1 cellular context compared by ENCODE assay signal in the genomic region with DNA sequence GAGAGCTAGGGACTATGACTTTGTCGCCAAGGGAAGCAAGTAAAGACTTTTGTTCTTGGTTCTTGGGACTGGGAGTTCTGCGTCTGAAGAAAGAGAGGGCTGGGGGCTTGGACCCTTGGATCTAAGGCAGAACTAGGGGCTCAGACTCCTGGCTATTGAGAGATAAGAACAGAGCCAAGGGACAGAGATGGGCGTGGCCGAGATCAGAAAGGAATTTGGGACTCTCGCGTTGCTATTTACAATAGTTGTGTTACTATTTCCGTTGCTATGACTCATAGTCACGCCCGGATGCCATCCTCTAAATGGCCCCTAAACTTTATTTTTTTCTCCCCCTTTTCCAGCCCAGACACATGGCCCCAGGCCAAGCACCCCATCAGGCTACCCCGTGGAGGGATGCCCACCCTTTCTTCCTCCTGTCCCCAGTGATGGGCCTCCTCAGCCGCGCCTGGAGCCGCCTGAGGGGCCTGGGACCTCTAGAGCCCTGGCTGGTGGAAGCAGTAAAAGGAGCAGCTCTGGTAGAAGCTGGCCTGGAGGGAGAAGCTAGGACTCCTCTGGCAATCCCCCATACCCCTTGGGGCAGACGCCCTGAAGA.
TF ChIP-seq lines count a peak whose summit lies in the region.

No MANE protein-coding gene starts in this region.

TF ChIP-seq in A549, 52 proteins besides CTCF, POLR2A, EP300 and RAD21 (continued from another document):
- TF ChIP-seq, protein P1, sequence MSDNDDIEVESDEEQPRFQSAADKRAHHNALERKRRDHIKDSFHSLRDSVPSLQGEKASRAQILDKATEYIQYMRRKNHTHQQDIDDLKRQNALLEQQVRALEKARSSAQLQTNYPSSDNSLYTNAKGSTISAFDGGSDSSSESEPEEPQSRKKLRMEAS (IDR thresholded peaks at IDR 0.05): peak; percentile 80
- TF ChIP-seq, protein P2, sequence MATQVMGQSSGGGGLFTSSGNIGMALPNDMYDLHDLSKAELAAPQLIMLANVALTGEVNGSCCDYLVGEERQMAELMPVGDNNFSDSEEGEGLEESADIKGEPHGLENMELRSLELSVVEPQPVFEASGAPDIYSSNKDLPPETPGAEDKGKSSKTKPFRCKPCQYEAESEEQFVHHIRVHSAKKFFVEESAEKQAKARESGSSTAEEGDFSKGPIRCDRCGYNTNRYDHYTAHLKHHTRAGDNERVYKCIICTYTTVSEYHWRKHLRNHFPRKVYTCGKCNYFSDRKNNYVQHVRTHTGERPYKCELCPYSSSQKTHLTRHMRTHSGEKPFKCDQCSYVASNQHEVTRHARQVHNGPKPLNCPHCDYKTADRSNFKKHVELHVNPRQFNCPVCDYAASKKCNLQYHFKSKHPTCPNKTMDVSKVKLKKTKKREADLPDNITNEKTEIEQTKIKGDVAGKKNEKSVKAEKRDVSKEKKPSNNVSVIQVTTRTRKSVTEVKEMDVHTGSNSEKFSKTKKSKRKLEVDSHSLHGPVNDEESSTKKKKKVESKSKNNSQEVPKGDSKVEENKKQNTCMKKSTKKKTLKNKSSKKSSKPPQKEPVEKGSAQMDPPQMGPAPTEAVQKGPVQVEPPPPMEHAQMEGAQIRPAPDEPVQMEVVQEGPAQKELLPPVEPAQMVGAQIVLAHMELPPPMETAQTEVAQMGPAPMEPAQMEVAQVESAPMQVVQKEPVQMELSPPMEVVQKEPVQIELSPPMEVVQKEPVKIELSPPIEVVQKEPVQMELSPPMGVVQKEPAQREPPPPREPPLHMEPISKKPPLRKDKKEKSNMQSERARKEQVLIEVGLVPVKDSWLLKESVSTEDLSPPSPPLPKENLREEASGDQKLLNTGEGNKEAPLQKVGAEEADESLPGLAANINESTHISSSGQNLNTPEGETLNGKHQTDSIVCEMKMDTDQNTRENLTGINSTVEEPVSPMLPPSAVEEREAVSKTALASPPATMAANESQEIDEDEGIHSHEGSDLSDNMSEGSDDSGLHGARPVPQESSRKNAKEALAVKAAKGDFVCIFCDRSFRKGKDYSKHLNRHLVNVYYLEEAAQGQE (IDR thresholded peaks at IDR 0.05): no peak; the same call in none of the 2 replicates
- TF ChIP-seq HOXA7 (CRISPR knock-in tag; IDR thresholded peaks at IDR 0.05) (peak; percentile 99), TFCP2L1 (CRISPR knock-in tag; IDR thresholded peaks at IDR 0.05) (peak; percentile 97), RFX5 (IDR thresholded peaks at IDR 0.05) (no peak), HOXB13 (CRISPR knock-in tag; IDR thresholded peaks at IDR 0.05; ENCODE audit: low read depth) (0 out of 2 replicates have a peak, but pooled peaks have one; percentile 53), FOXS1 (CRISPR knock-in tag; IDR thresholded peaks at IDR 0.05) (peak; percentile 72; the same call in 1 of the 2 replicates), EHMT2 (IDR thresholded peaks at IDR 0.05; ENCODE audit: low read depth) (no peak), FOSB (CRISPR knock-in tag; IDR thresholded peaks at IDR 0.05) (peak; percentile 93), JUNB (IDR thresholded peaks at IDR 0.05) (peak; percentile 69), FOSL2 (IDR thresholded peaks at IDR 0.05) (peak; percentile 90), FOSL2 (CRISPR knock-in tag; IDR thresholded peaks at IDR 0.05) (peak; percentile 99), GATA3 (IDR thresholded peaks at IDR 0.05; ENCODE audit: borderline replicate concordance) (peak; percentile 48; the same call in 1 of the 2 replicates), NPAS2 (CRISPR knock-in tag; IDR thresholded peaks at IDR 0.05; ENCODE audit: borderline replicate concordance) (no peak), MYC (IDR thresholded peaks at IDR 0.05; ENCODE audit: borderline replicate concordance, low read length) (peak; percentile 46; the same call in 1 of the 2 replicates), RCOR1 (IDR thresholded peaks at IDR 0.05; ENCODE audit: low read depth, low read length) (no peak), CBX8 (IDR thresholded peaks at IDR 0.05) (no peak), EHF (CRISPR knock-in tag; IDR thresholded peaks at IDR 0.05) (peak; percentile 24; the same call in 1 of the 2 replicates), HOXB5 (CRISPR knock-in tag; IDR thresholded peaks at IDR 0.05) (no peak), CHD2 (IDR thresholded peaks at IDR 0.05; ENCODE audit: low read length, partially characterized antibody) (peak; percentile 81), ZFP36 (IDR thresholded peaks at IDR 0.05; ENCODE audit: borderline replicate concordance, partially characterized antibody) (no peak), KDM1A (IDR thresholded peaks at IDR 0.05; ENCODE audit: low read depth) (no peak)
- TF ChIP-seq, protein P3, sequence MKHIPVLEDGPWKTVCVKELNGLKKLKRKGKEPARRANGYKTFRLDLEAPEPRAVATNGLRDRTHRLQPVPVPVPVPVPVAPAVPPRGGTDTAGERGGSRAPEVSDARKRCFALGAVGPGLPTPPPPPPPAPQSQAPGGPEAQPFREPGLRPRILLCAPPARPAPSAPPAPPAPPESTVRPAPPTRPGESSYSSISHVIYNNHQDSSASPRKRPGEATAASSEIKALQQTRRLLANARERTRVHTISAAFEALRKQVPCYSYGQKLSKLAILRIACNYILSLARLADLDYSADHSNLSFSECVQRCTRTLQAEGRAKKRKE (CRISPR knock-in tag; IDR thresholded peaks at IDR 0.05; ENCODE audit: low read depth): peak; percentile 65; the same call in 1 of the 2 replicates
- TF ChIP-seq, protein P4, sequence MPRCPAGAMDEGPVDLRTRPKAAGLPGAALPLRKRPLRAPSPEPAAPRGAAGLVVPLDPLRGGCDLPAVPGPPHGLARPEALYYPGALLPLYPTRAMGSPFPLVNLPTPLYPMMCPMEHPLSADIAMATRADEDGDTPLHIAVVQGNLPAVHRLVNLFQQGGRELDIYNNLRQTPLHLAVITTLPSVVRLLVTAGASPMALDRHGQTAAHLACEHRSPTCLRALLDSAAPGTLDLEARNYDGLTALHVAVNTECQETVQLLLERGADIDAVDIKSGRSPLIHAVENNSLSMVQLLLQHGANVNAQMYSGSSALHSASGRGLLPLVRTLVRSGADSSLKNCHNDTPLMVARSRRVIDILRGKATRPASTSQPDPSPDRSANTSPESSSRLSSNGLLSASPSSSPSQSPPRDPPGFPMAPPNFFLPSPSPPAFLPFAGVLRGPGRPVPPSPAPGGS (IDR thresholded peaks at IDR 0.05): no peak
- TF ChIP-seq, protein P5, sequence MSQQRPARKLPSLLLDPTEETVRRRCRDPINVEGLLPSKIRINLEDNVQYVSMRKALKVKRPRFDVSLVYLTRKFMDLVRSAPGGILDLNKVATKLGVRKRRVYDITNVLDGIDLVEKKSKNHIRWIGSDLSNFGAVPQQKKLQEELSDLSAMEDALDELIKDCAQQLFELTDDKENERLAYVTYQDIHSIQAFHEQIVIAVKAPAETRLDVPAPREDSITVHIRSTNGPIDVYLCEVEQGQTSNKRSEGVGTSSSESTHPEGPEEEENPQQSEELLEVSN (IDR thresholded peaks at IDR 0.05; ENCODE audit: borderline replicate concordance, low read depth): 0 out of 2 replicates have a peak, but pooled peaks have one; percentile 15
- TF ChIP-seq, protein P6, sequence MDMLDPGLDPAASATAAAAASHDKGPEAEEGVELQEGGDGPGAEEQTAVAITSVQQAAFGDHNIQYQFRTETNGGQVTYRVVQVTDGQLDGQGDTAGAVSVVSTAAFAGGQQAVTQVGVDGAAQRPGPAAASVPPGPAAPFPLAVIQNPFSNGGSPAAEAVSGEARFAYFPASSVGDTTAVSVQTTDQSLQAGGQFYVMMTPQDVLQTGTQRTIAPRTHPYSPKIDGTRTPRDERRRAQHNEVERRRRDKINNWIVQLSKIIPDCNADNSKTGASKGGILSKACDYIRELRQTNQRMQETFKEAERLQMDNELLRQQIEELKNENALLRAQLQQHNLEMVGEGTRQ (IDR thresholded peaks at IDR 0.05): no peak
